18 cellular contexts compared by ENCODE assay signal in the genomic region with DNA sequence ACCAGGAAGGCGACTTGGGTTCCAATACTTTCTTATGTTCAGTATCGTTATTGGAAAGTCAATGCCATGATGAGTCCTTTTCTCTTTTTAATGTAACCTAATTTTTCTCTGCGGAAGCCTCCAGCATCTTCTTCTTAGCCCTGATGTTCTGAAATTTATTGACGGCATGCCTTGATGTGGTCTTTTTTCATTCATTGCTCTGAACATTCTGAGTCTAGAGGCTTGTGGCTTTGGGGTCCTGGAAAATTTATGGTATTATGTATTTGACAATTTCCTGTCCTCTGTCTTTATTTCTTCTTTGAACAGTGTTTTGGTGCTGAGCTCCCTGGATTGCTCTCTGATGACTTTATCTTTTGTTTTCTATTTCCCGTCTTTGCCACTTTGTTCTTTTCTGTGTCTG. TPM values are rescaled to one million over a fixed set of nuclear protein-coding genes. Genes with fewer than 3 reads are reported as not detected.
DNase-seq lines count a peak whose midpoint lies in the region; ATAC-seq and TF ChIP-seq lines count a peak whose summit lies in the region.
"Had no signal": no experiment of that assay in that cellular context is flagged by ENCODE, and none has a peak within 500 bp of the region (broad histone marks: within the 10 kb centered on the region; RNA-seq: fewer than 3 reads in every experiment).

No MANE protein-coding gene starts in this region.

- peaks cover 0 to 11% (median 0%) of the 10 kb centered on the region in 12 donors for H3K9me3 ChIP-seq in heart left ventricle

- H3K9me3 Mint-ChIP-seq in activated CD4-positive, alpha-beta T cell treated with anti-CD3 and anti-CD28 coated beads, Interleukin-2, amount 10 ng/mL, durations not matched to agents 24 days and 14 days = peaks cover 4% of the 10 kb centered on the region
- H3K9me3 Mint-ChIP-seq in stimulated activated naive CD8-positive, alpha-beta T cell treated with anti-CD3 and anti-CD28 coated beads, Interleukin-15, Interleukin-2, amounts not matched to agents 100 ng/mL and 50 ng/mL, for 24 hours = no peaks in the 10 kb centered on the region
- H3K9me3 Mint-ChIP-seq in activated CD8-positive, alpha-beta T cell treated with anti-CD3 and anti-CD28 coated beads, Interleukin-2, amount 10 ng/mL, durations not matched to agents 7 days and 5 days (ENCODE audit: insufficient read depth) = no peaks in the 10 kb centered on the region
- peaks cover 6 to 7% of the 10 kb centered on the region in 2 donors for H3K9me3 Mint-ChIP-seq in stimulated activated naive CD8-positive, alpha-beta T cell treated with anti-CD3 and anti-CD28 coated beads, Interleukin-15, amount 100 ng/mL, for 72 hours

- peak overlapping the region; percentile 21 for H3K4me3 Mint-ChIP-seq in activated CD4-positive, alpha-beta T cell treated with anti-CD3 and anti-CD28 coated beads, Interleukin-2, amount 10 ng/mL, durations not matched to agents 24 days and 14 days
- H3K4me3 Mint-ChIP-seq in stimulated activated naive CD8-positive, alpha-beta T cell treated with anti-CD3 and anti-CD28 coated beads, Interleukin-15, Interleukin-2, amounts not matched to agents 100 ng/mL and 50 ng/mL, for 24 hours = peak overlapping the region; percentile 1
- no peak overlapping the region for H3K4me3 Mint-ChIP-seq in activated CD8-positive, alpha-beta T cell treated with anti-CD3 and anti-CD28 coated beads, Interleukin-2, amount 10 ng/mL, durations not matched to agents 7 days and 5 days
- peak overlapping the region; percentile 53 to 55 for H3K4me3 Mint-ChIP-seq in stimulated activated naive CD8-positive, alpha-beta T cell treated with anti-CD3 and anti-CD28 coated beads, Interleukin-15, amount 100 ng/mL, for 72 hours

- TF ChIP-seq CTCF in heart left ventricle (IDR thresholded peaks at IDR 0.05) = no peak

- no peaks in the 10 kb centered on the region for H3K4me1 ChIP-seq in heart left ventricle

- intact Hi-C loops in activated CD4-positive, alpha-beta T cell treated with anti-CD3 and anti-CD28 coated beads, Interleukin-2, amount 10 ng/mL, durations not matched to agents 24 days and 14 days (cut with micrococcal nuclease) = loop anchor here (5.0 kb wide), 2 partner anchors 240 to 595 kb away; no protein-coding TSS in a partner anchor
- intact Hi-C loops in heart left ventricle (cut with DNase I) = loop anchor here in 9 of 10 donors (2.0 to 10.0 kb wide), 11 partner anchors 79 to 673 kb away; no protein-coding TSS in a partner anchor

- peaks cover 13% of the 10 kb centered on the region for H3K4me1 Mint-ChIP-seq in activated CD4-positive, alpha-beta T cell treated with anti-CD3 and anti-CD28 coated beads, Interleukin-2, amount 10 ng/mL, durations not matched to agents 24 days and 14 days
- H3K4me1 Mint-ChIP-seq in stimulated activated naive CD8-positive, alpha-beta T cell treated with anti-CD3 and anti-CD28 coated beads, Interleukin-15, Interleukin-2, amounts not matched to agents 100 ng/mL and 50 ng/mL, for 24 hours (ENCODE audit: low read depth) = peaks cover 19% of the 10 kb centered on the region
- peaks cover 15% of the 10 kb centered on the region for H3K4me1 Mint-ChIP-seq in activated CD8-positive, alpha-beta T cell treated with anti-CD3 and anti-CD28 coated beads, Interleukin-2, amount 10 ng/mL, durations not matched to agents 7 days and 5 days (ENCODE audit: low read depth)
- peaks cover 22% of the 10 kb centered on the region for H3K4me1 Mint-ChIP-seq in stimulated activated naive CD8-positive, alpha-beta T cell treated with anti-CD3 and anti-CD28 coated beads, Interleukin-15, amount 100 ng/mL, for 72 hours

- no peak for ATAC-seq in stimulated activated naive CD8-positive, alpha-beta T cell treated with anti-CD3 and anti-CD28 coated beads, Interleukin-15, Interleukin-2, amounts not matched to agents 100 U/mL and 50 U/mL, for 24 hours
- peak; percentile 66 for ATAC-seq in activated CD8-positive, alpha-beta T cell treated with anti-CD3 and anti-CD28 coated beads, Interleukin-2, amount 10 ng/mL, durations not matched to agents 7 days and 5 days
- ATAC-seq in stimulated activated naive CD8-positive, alpha-beta T cell treated with anti-CD3 and anti-CD28 coated beads, Interleukin-15, amount 100 ng/mL, for 72 hours = peak; percentile 59
- ATAC-seq in heart left ventricle = no peak
- ATAC-seq: Right ventricle myocardium inferior had no signal

- CTCF ChIA-PET in activated CD8-positive, alpha-beta T cell treated with anti-CD3 and anti-CD28 coated beads, Interleukin-2, amount 10 ng/mL, durations not matched to agents 7 days and 5 days (lab: Charles Lee) = interaction anchor here (1.0 kb wide), 1 partner anchor 170 kb away, joined by 3 read pairs; no protein-coding TSS in a partner anchor

- H3K27ac ChIP-seq in heart left ventricle = no peak overlapping the region

- no peak overlapping the region for H3K4me3 ChIP-seq in heart left ventricle

- H3K27me3 Mint-ChIP-seq in activated CD4-positive, alpha-beta T cell treated with anti-CD3 and anti-CD28 coated beads, Interleukin-2, amount 10 ng/mL, durations not matched to agents 24 days and 14 days = peaks cover 26% of the 10 kb centered on the region
- no peaks in the 10 kb centered on the region for H3K27me3 Mint-ChIP-seq in stimulated activated naive CD8-positive, alpha-beta T cell treated with anti-CD3 and anti-CD28 coated beads, Interleukin-15, Interleukin-2, amounts not matched to agents 100 ng/mL and 50 ng/mL, for 24 hours
- peaks cover 11% of the 10 kb centered on the region for H3K27me3 Mint-ChIP-seq in activated CD8-positive, alpha-beta T cell treated with anti-CD3 and anti-CD28 coated beads, Interleukin-2, amount 10 ng/mL, durations not matched to agents 7 days and 5 days (ENCODE audit: low read depth)
- H3K27me3 Mint-ChIP-seq in stimulated activated naive CD8-positive, alpha-beta T cell treated with anti-CD3 and anti-CD28 coated beads, Interleukin-15, amount 100 ng/mL, for 72 hours = no peaks in the 10 kb centered on the region

- no peaks in the 10 kb centered on the region for H3K36me3 Mint-ChIP-seq in activated CD4-positive, alpha-beta T cell treated with anti-CD3 and anti-CD28 coated beads, Interleukin-2, amount 10 ng/mL, durations not matched to agents 24 days and 14 days (ENCODE audit: low read depth)
- no peaks in the 10 kb centered on the region for H3K36me3 Mint-ChIP-seq in stimulated activated naive CD8-positive, alpha-beta T cell treated with anti-CD3 and anti-CD28 coated beads, Interleukin-15, Interleukin-2, amounts not matched to agents 100 ng/mL and 50 ng/mL, for 24 hours (ENCODE audit: low read depth)
- no peaks in the 10 kb centered on the region for H3K36me3 Mint-ChIP-seq in activated CD8-positive, alpha-beta T cell treated with anti-CD3 and anti-CD28 coated beads, Interleukin-2, amount 10 ng/mL, durations not matched to agents 7 days and 5 days (ENCODE audit: low read depth)

- H3K36me3 ChIP-seq in heart left ventricle = no peaks in the 10 kb centered on the region

- TF ChIP-seq POLR2A in heart left ventricle (IDR thresholded peaks at IDR 0.05) = no peak

- POLR2A ChIA-PET in activated CD8-positive, alpha-beta T cell treated with anti-CD3 and anti-CD28 coated beads, Interleukin-2, amount 10 ng/mL, durations not matched to agents 7 days and 5 days (lab: Charles Lee) = interaction anchor here (0.9 kb wide), 1 partner anchor 106 kb away, joined by 3 read pairs; no protein-coding TSS in a partner anchor

- DNase-seq in activated CD4-positive, alpha-beta T cell treated with anti-CD3 and anti-CD28 coated beads, Interleukin-2, amount 10 ng/mL, durations not matched to agents 24 days and 14 days = no peak
- no peak for DNase-seq in activated CD4-positive, alpha-beta T cell treated with anti-CD3 and anti-CD28 coated beads, Interleukin-2, amount 50 U/mL, for 48 hours
- DNase-seq in stimulated activated naive CD8-positive, alpha-beta T cell treated with anti-CD3 and anti-CD28 coated beads, Interleukin-15, Interleukin-2, amounts not matched to agents 100 U/mL and 50 U/mL, for 24 hours = no peak
- DNase-seq in activated CD8-positive, alpha-beta T cell treated with anti-CD3 and anti-CD28 coated beads, Interleukin-2, amount 10 ng/mL, durations not matched to agents 7 days and 5 days = no peak
- DNase-seq in stimulated activated naive CD8-positive, alpha-beta T cell treated with anti-CD3 and anti-CD28 coated beads, Interleukin-15, amount 100 ng/mL, for 72 hours = no peak
- DNase-seq in NCI-H2171 treated with DMSO at 0.1 percent for 48 hours (lab: John Stamatoyannopoulos, UW) (no peak), heart left ventricle (no peak)
- DNase-seq: 8988T, NCI-H1092 treated with DMSO at 0.1 percent for 48 hours, NCI-H146, NCI-H2081, NCI-H510A, NCI-H748 treated with DMSO at 0.1 percent for 48 hours had no signal

- WGBS in heart left ventricle, 4 donors = 73 to 82% (median 79%) methylated on average over 5 of the region's 5 CpGs

- no peaks in the 10 kb centered on the region for H3K27me3 ChIP-seq in heart left ventricle

- H3K27ac Mint-ChIP-seq in activated CD4-positive, alpha-beta T cell treated with anti-CD3 and anti-CD28 coated beads, Interleukin-2, amount 10 ng/mL, durations not matched to agents 24 days and 14 days = no peak overlapping the region
- H3K27ac Mint-ChIP-seq in stimulated activated naive CD8-positive, alpha-beta T cell treated with anti-CD3 and anti-CD28 coated beads, Interleukin-15, Interleukin-2, amounts not matched to agents 100 ng/mL and 50 ng/mL, for 24 hours = peak overlapping the region; percentile 76
- peak overlapping the region; percentile 13 for H3K27ac Mint-ChIP-seq in activated CD8-positive, alpha-beta T cell treated with anti-CD3 and anti-CD28 coated beads, Interleukin-2, amount 10 ng/mL, durations not matched to agents 7 days and 5 days
- H3K27ac Mint-ChIP-seq in stimulated activated naive CD8-positive, alpha-beta T cell treated with anti-CD3 and anti-CD28 coated beads, Interleukin-15, amount 100 ng/mL, for 72 hours = peak overlapping the region; percentile 1 to 85

RNA-seq across cellular contexts. Expression of a gene that starts 28.7 kb away (rescaled TPM):
- not detected in 2 replicates for total RNA-seq in activated CD4-positive, alpha-beta T cell treated with anti-CD3 and anti-CD28 coated beads, Interleukin-2, amount 10 ng/mL, durations not matched to agents 24 days and 14 days
- total RNA-seq in activated CD8-positive, alpha-beta T cell treated with anti-CD3 and anti-CD28 coated beads, Interleukin-2, amount 10 ng/mL, durations not matched to agents 7 days and 5 days = not detected
- under 1 TPM in 2 of 9 donors, not detected in 7; 0.05 to 0.08 TPM for total RNA-seq in heart left ventricle
- not detected for polyA plus RNA-seq in heart left ventricle
- total RNA-seq: CD8-positive, alpha-beta memory T cell; LHCN-M2; Right ventricle myocardium inferior had no signal
- polyA plus RNA-seq: AG04450; CD8-positive, alpha-beta memory T cell had no signal

Comparison
In these comparisons a context has a peak if more than half of its experiments do, and no peak if none do; other contexts are left out.
1. ATAC-seq: peak in activated CD8-positive, alpha-beta T cell treated with anti-CD3 and anti-CD28 coated beads, Interleukin-2, amount 10 ng/mL, durations not matched to agents 7 days and 5 days (single experiment) and stimulated activated naive CD8-positive, alpha-beta T cell treated with anti-CD3 and anti-CD28 coated beads, Interleukin-15, amount 100 ng/mL, for 72 hours (single experiment); none in stimulated activated naive CD8-positive, alpha-beta T cell treated with anti-CD3 and anti-CD28 coated beads, Interleukin-15, Interleukin-2, amounts not matched to agents 100 U/mL and 50 U/mL, for 24 hours (single experiment) and heart left ventricle (0 of 4).